In the genomic region with DNA sequence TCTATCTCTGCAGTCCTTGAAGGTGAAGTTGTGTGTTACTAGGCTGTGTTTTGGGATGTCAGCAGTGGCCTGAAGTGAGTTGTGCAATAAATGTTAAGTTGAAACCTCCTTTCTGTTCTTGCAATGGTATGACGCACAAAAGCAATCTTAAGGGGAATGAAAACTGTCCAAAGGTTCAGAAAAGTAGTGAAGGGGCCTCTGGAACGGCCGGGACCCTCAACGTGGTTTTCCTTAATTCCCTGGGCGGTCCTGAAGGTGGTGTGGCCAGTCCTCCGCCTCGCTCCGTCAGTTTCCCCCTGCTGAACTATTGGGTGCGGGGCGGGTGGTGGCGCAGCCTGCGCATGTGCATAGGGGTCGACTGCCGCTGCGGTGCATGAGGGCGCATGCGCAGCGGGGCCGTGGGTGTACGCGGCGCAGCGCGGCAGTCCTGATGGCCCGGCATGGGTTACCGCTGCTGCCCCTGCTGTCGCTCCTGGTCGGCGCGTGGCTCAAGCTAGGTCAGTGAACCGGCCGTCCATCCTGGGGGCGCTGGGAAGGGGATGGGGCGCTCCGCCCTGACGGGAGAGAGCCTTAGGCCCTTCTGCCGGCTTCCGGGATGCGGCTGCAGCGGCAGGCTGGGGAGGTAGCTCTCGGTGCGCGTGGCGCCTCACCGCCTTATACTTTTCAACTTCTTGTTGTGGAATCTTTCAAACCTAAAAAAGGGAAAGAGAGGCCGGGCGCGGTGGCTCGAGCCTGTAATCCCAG, we compare ENCODE assay signal across 7 cellular contexts. TPM values are rescaled to one million over a fixed set of nuclear protein-coding genes. Genes with fewer than 3 reads are reported as not detected.
DNase-seq lines count a peak whose midpoint lies in the region; ATAC-seq, FAIRE-seq and TF ChIP-seq lines count a peak whose summit lies in the region.

A gene (plus strand): TSS at position 405 of the 744 bp plus-strand sequence. CDS start 26 bp downstream, at position 431.

- H3K9me3 ChIP-seq in astrocyte (ENCODE audit: insufficient read depth, low read depth, low read length): no peaks in the 10 kb centered on the region

- H2AFZ ChIP-seq in astrocyte (ENCODE audit: low read depth, low read length): peak within 1 kb of the TSS; percentile 85

- H3K36me3 ChIP-seq in astrocyte (ENCODE audit: insufficient read depth, low read length): peaks cover 34% of the 10 kb centered on the region

- peaks cover 24% of the 10 kb centered on the region for H4K20me1 ChIP-seq in astrocyte (ENCODE audit: insufficient read depth, low read length)

- H3K4me1 ChIP-seq in astrocyte (ENCODE audit: insufficient read depth, low read length): peaks cover 28% of the 10 kb centered on the region

- H3K4me3 ChIP-seq in astrocyte (ENCODE audit: insufficient read depth, low read depth, low read length): peak within 1 kb of the TSS; percentile 92

- H3K27me3 ChIP-seq in astrocyte (ENCODE audit: insufficient read depth, low read length): no peaks in the 10 kb centered on the region

- no peaks in the 10 kb centered on the region for H3K36me3 Mint-ChIP-seq in astrocyte (ENCODE audit: low read depth, unreplicated experiment)

- peaks cover 42% of the 10 kb centered on the region for H3K79me2 ChIP-seq in astrocyte (ENCODE audit: insufficient read depth, low read length)

- peak within 1 kb of the TSS; percentile 93 for H3K4me3 Mint-ChIP-seq in astrocyte (ENCODE audit: unreplicated experiment)

- peak within 1 kb of the TSS; percentile 90 for H3K27ac Mint-ChIP-seq in astrocyte (ENCODE audit: unreplicated experiment)

- no peak for TF ChIP-seq CTCF in astrocyte (IDR thresholded peaks at IDR 0.05; ENCODE audit: insufficient read depth, low read depth, low read length)

- H3K9ac ChIP-seq in astrocyte (ENCODE audit: low read length): peak within 1 kb of the TSS; percentile 91

- H3K9me3 Mint-ChIP-seq in astrocyte (ENCODE audit: unreplicated experiment): no peaks in the 10 kb centered on the region

- peak within 1 kb of the TSS; percentile 83 for H3K27ac ChIP-seq in astrocyte (ENCODE audit: low read depth, low read length)

- DNase-seq in GM18507 (ENCODE audit: extremely low spot score, insufficient read length, low read depth) (peak; percentile 98), NCI-H2029 treated with DMSO at 0.1 percent for 48 hours (lab: John Stamatoyannopoulos, UW) (peak; percentile 50), T-helper 22 cell (ENCODE audit: low read depth) (peak; percentile 82), astrocyte (ENCODE audit: low read depth) (peak; percentile 61), hepatic stellate cell (ENCODE audit: low spot score) (peak; percentile 99), retina (peak; percentile 94)

- H3K27me3 Mint-ChIP-seq in astrocyte (ENCODE audit: low read depth, unreplicated experiment): no peaks in the 10 kb centered on the region

- H3K4me1 Mint-ChIP-seq in astrocyte (ENCODE audit: low read depth, unreplicated experiment): peaks cover 27% of the 10 kb centered on the region

- FAIRE-seq in GM18507 (lab: Jason Lieb, UNC): peak; percentile 85
- FAIRE-seq in astrocyte (lab: Jason Lieb, UNC): no peak

- peak; percentile 86 for ATAC-seq in HG02943 (IDR thresholded peaks at IDR 0.05; ENCODE audit: low read depth, unreplicated experiment)

- peak within 1 kb of the TSS; percentile 88 for H3K4me2 ChIP-seq in astrocyte (ENCODE audit: low read length)

RNA-seq across cellular contexts. Expression of the gene that starts here (rescaled TPM):
- total RNA-seq in astrocyte: 87.8 and 96.0 TPM in 2 replicates

Comparison
In these comparisons a context has a peak if more than half of its experiments do, and no peak if none do; other contexts are left out.
1. Peak in every context shown above with its lines: DNase-seq, ATAC-seq, H3K4me3 ChIP-seq and H3K27ac ChIP-seq.